In genomic region chr20:36571564-36572504, GRCh38 we compare ENCODE assay signal across 8 cellular contexts. TPM values are rescaled to one million over a fixed set of nuclear protein-coding genes. Genes with fewer than 3 reads are reported as not detected.
DNase-seq lines count a peak whose midpoint lies in the region; ATAC-seq and TF ChIP-seq lines count a peak whose summit lies in the region.

No MANE protein-coding gene starts in this region.

- peak overlapping the region; percentile 76 for H3K4me2 ChIP-seq in neural progenitor cell

- H3K27ac Mint-ChIP-seq in CD8-positive, alpha-beta T cell, result peak overlapping the region; percentile 99
- H3K27ac Mint-ChIP-seq in dendritic cell treated with granulocyte-macrophage colony-stimulating factor and Interleukin-4, amounts not matched to agents 40 ng/mL and 50 ng/mL, for 4 days, result peak overlapping the region; percentile 78
- H3K27ac Mint-ChIP-seq in neural progenitor cell, result peak overlapping the region; percentile 88

- no peaks in the 10 kb centered on the region for H3K36me3 ChIP-seq in CD8-positive, alpha-beta T cell (ENCODE audit: insufficient read depth, low read length)
- H3K36me3 ChIP-seq in KOPT-K1 (ENCODE audit: insufficient read depth, low read length) (peaks cover 7% of the 10 kb centered on the region; the same call in 1 of the 2 replicates), neural progenitor cell (no peaks in the 10 kb centered on the region)

- H3K27me3 Mint-ChIP-seq in CD8-positive, alpha-beta T cell (ENCODE audit: low read depth), result no peaks in the 10 kb centered on the region
- peaks cover 4% of the 10 kb centered on the region for H3K27me3 Mint-ChIP-seq in dendritic cell treated with granulocyte-macrophage colony-stimulating factor and Interleukin-4, amounts not matched to agents 40 ng/mL and 50 ng/mL, for 4 days
- H3K27me3 Mint-ChIP-seq in neural progenitor cell (ENCODE audit: insufficient read depth, low read depth), result peaks cover 9% of the 10 kb centered on the region

- peak in 2 of 7 experiments; percentile 31 to 52 for DNase-seq in CD8-positive, alpha-beta T cell
- DNase-seq in neural progenitor cell (ENCODE audit: low spot score) (peak; percentile 72), NCI-H2107 (lab: John Stamatoyannopoulos, UW) (no peak), midbrain (lab: John Stamatoyannopoulos, UW) (no peak), epidermal melanocyte (ENCODE audit: insufficient read length, low spot score) (no peak)

- no peaks in the 10 kb centered on the region for H3K9me3 ChIP-seq in CD8-positive, alpha-beta T cell (ENCODE audit: low read length)
- H3K9me3 ChIP-seq in KOPT-K1 (ENCODE audit: insufficient read depth, low read length, poor library complexity, severe bottlenecking) (no peaks in the 10 kb centered on the region), neural progenitor cell (ENCODE audit: low read depth) (no peaks in the 10 kb centered on the region)

- H3K4me3 Mint-ChIP-seq in CD8-positive, alpha-beta T cell, result peak overlapping the region; percentile 88
- no peak overlapping the region for H3K4me3 Mint-ChIP-seq in dendritic cell treated with granulocyte-macrophage colony-stimulating factor and Interleukin-4, amounts not matched to agents 40 ng/mL and 50 ng/mL, for 4 days
- H3K4me3 Mint-ChIP-seq in neural progenitor cell, result peak overlapping the region; percentile 86

- H3K4me1 Mint-ChIP-seq in CD8-positive, alpha-beta T cell (ENCODE audit: low read depth), result peaks cover 41% of the 10 kb centered on the region
- H3K4me1 Mint-ChIP-seq in dendritic cell treated with granulocyte-macrophage colony-stimulating factor and Interleukin-4, amounts not matched to agents 40 ng/mL and 50 ng/mL, for 4 days (ENCODE audit: low read depth), result peaks cover 33% of the 10 kb centered on the region
- H3K4me1 Mint-ChIP-seq in neural progenitor cell, result peaks cover 40% of the 10 kb centered on the region

- no peak for ATAC-seq in CD8-positive, alpha-beta T cell
- no peak for ATAC-seq in GM18517 (IDR thresholded peaks at IDR 0.05; ENCODE audit: unreplicated experiment)

- no peaks in the 10 kb centered on the region for H3K27me3 ChIP-seq in CD8-positive, alpha-beta T cell (ENCODE audit: insufficient read depth, low read length)
- H3K27me3 ChIP-seq in neural progenitor cell, result no peaks in the 10 kb centered on the region

- no peaks in the 10 kb centered on the region for H3K9me3 Mint-ChIP-seq in CD8-positive, alpha-beta T cell
- no peaks in the 10 kb centered on the region for H3K9me3 Mint-ChIP-seq in dendritic cell treated with granulocyte-macrophage colony-stimulating factor and Interleukin-4, amounts not matched to agents 40 ng/mL and 50 ng/mL, for 4 days
- no peaks in the 10 kb centered on the region for H3K9me3 Mint-ChIP-seq in neural progenitor cell

- peak overlapping the region; percentile 60 for H3K4me3 ChIP-seq in CD8-positive, alpha-beta T cell (ENCODE audit: low read depth, low read length)
- peak overlapping the region; percentile 79 for H3K4me3 ChIP-seq in neural progenitor cell

- H3K27ac ChIP-seq in CD8-positive, alpha-beta T cell (ENCODE audit: low read depth, low read length), result peak overlapping the region; percentile 92
- H3K27ac ChIP-seq in KOPT-K1 (ENCODE audit: low read depth, low read length, poor library complexity, severe bottlenecking) (peak overlapping the region; percentile 91), neural progenitor cell (no peak overlapping the region)

- no peak for TF ChIP-seq CTCF in CD8-positive, alpha-beta T cell (IDR thresholded peaks at IDR 0.05)
- TF ChIP-seq CTCF in neural progenitor cell (IDR thresholded peaks at IDR 0.05), result peak; percentile 19

- H3K36me3 Mint-ChIP-seq in CD8-positive, alpha-beta T cell, result peaks cover 11% of the 10 kb centered on the region
- H3K36me3 Mint-ChIP-seq in dendritic cell treated with granulocyte-macrophage colony-stimulating factor and Interleukin-4, amounts not matched to agents 40 ng/mL and 50 ng/mL, for 4 days (ENCODE audit: low read depth), result peaks cover 6% of the 10 kb centered on the region
- no peaks in the 10 kb centered on the region for H3K36me3 Mint-ChIP-seq in neural progenitor cell

- H3K79me2 ChIP-seq in neural progenitor cell (ENCODE audit: low read depth), result peaks cover 32% of the 10 kb centered on the region

- H3K4me1 ChIP-seq in CD8-positive, alpha-beta T cell (ENCODE audit: insufficient read depth, low read length), result peaks cover 36% of the 10 kb centered on the region
- H3K4me1 ChIP-seq in neural progenitor cell, result peaks cover 23% of the 10 kb centered on the region

- peak overlapping the region; percentile 55 for H2AFZ ChIP-seq in neural progenitor cell (replicated peaks)

- peaks cover 28% of the 10 kb centered on the region for H3F3A ChIP-seq in neural progenitor cell (ENCODE audit: low read depth)

- intact Hi-C loops in CD8-positive, alpha-beta T cell (cut with DNase I, micrococcal nuclease), result loop anchor here (1.0 to 10.0 kb wide), 2 partner anchors 16 to 617 kb away; partner anchors contain the start of gene SCAND1 (in 1 of the 2)
- intact Hi-C loops in dendritic cell treated with granulocyte-macrophage colony-stimulating factor and Interleukin-4, amounts not matched to agents 40 ng/mL and 50 ng/mL, for 4 days (cut with micrococcal nuclease), result loop anchor here (5.0 kb wide), 1 partner anchor 35 kb away; the partner anchor contains the start of gene RAB5IF

- peaks cover 18% of the 10 kb centered on the region for H4K20me1 ChIP-seq in neural progenitor cell (ENCODE audit: low read depth)

- CTCF ChIA-PET in CD8-positive, alpha-beta T cell (lab: Charles Lee), result interaction anchor here (0.9 to 1.9 kb wide), 6 partner anchors 14 to 183 kb away, joined by 3 to 11 read pairs (median 4); partner anchors contain the start of gene RAB5IF

- no peak overlapping the region for H3K9ac ChIP-seq in neural progenitor cell

- POLR2A ChIA-PET in CD8-positive, alpha-beta T cell (lab: Charles Lee), result interaction anchor here (0.7 to 7.4 kb wide), 6 partner anchors 10 to 214 kb away, joined by 3 to 77 read pairs (median 6); partner anchors contain the start of gene RAB5IF

RNA-seq across cellular contexts. Expression of gene TGIF2, which starts 1.6 kb away (rescaled TPM):
- total RNA-seq in CD8-positive, alpha-beta T cell, result 10 to 100 TPM; 50.4 to 51.1 TPM
- 67.1 and 76.5 TPM in 2 replicates for total RNA-seq in neural progenitor cell (ENCODE audit: low replicate concordance)

RNA-seq across cellular contexts. Expression of gene MYL9, which starts 30.5 kb away (rescaled TPM):
- not detected for total RNA-seq in CD8-positive, alpha-beta T cell
- total RNA-seq in neural progenitor cell (ENCODE audit: low replicate concordance), result 12.4 and 22.9 TPM in 2 replicates

RNA-seq across cellular contexts. Expression of gene RAB5IF, which starts 33.7 kb away (rescaled TPM):
- 100 to 1,000 TPM; 106 to 108 TPM for total RNA-seq in CD8-positive, alpha-beta T cell
- 69.5 and 90.1 TPM in 2 replicates for total RNA-seq in neural progenitor cell (ENCODE audit: low replicate concordance)

Comparison
In these comparisons a context has a peak if more than half of its experiments do, and no peak if none do; other contexts are left out.
1. RNA of gene MYL9, which starts 30.5 kb away (total RNA-seq): 12.4 to 22.9 TPM in neural progenitor cell; not detected in CD8-positive, alpha-beta T cell; every median in the first group is over 10 times any median in the second.
2. Peak in every context shown above with its lines, with median percentiles within 50 percentile points of each other: H3K27ac Mint-ChIP-seq.